ENCODE assay signal across 1 cellular context in the genomic region with DNA sequence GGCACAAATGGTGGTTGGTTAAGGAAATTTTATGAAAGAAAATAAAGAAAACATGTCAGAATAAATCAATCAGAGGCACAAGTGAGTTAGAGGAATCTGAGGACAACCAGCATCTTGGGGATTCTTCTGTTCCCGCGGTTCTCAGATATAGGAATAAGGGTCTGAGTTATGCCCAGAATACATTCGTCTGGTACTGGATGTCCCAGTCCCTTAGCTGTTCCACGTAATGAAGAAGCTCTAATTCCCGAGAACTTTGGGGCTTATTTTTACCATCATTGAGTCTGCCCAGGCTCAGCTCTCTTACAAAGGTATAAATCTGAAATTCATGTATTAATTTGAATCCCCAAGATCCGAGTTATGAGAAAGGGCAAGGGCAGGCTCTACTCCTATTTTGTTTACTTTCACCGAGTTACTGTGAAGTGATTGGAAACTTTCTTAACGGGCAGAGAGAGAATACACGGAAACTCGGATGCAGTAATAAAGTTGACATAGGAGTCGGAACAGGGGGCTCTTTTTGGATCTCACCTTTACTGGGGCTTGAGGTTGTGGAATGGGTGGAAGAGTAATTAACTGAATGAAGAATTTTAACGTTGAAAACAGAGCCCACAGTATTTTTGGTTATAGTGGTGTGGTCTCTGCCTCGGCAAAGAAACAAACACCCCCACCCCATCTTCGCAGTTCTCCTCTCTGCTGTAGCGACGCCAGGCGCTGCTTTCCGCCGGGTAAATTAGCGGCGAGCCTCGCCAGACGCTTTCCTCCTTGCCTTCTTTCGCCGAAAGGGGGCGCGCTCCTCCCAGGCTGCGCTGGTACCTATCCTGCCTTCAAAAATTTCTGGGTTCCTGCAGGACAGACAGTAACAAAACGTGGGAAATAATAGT.
TF ChIP-seq lines count a peak whose summit lies in the region.

No MANE protein-coding gene starts in this region.

TF ChIP-seq in SK-N-SH, 30 proteins besides CTCF, POLR2A, EP300 and RAD21 (continued from another document):
- TF ChIP-seq POLR2AphosphoS5 (IDR thresholded peaks at IDR 0.05; ENCODE audit: low read depth, low read length): peak; percentile 55; the same call in 1 of the 2 replicates
- peak; percentile 60; the same call in 1 of the 2 replicates for TF ChIP-seq MAX (IDR thresholded peaks at IDR 0.05; ENCODE audit: low read depth)
- TF ChIP-seq RFX5 (IDR thresholded peaks at IDR 0.05; ENCODE audit: low read length): no peak
- TF ChIP-seq PBX3 (IDR thresholded peaks at IDR 0.05): peak; percentile 26; the same call in 1 of the 2 replicates
